Comparison of ENCODE assay signal across 11 cellular contexts in genomic region chr12:106682594-106683234, GRCh38.
DNase-seq lines count a peak whose midpoint lies in the region; ATAC-seq, FAIRE-seq and TF ChIP-seq lines count a peak whose summit lies in the region.
"Had no signal": no experiment of that assay in that cellular context is flagged by ENCODE, and none has a peak within 500 bp of the region (broad histone marks: within the 10 kb centered on the region; RNA-seq: fewer than 3 reads in every experiment).

No MANE protein-coding gene starts in this region.

- no peak overlapping the region for H3K4me3 ChIP-seq in adrenal gland
- no peak overlapping the region for H3K4me3 ChIP-seq in kidney (ENCODE audit: low read length in 2 of 2)
- H3K4me3 ChIP-seq: testis had no signal

- DNase-seq in AML-193 (lab: John Stamatoyannopoulos, UW), result peak; percentile 29 to 38
- peak; percentile 5 for DNase-seq in HCEC 1CT
- no peak for DNase-seq in adrenal gland
- no peak for DNase-seq in kidney
- DNase-seq in GF-D8 (lab: John Stamatoyannopoulos, UW), result no peak
- no peak for DNase-seq in pons (ENCODE audit: low spot score)
- DNase-seq in NCI-H1048 (lab: John Stamatoyannopoulos, UW), result no peak
- DNase-seq: activated gamma-delta T cell, DMS153, testis had no signal

- H3K9ac ChIP-seq in kidney (ENCODE audit: low read length in 2 of 2), result no peak overlapping the region

- no peak for TF ChIP-seq POLR2A in adrenal gland (IDR thresholded peaks at IDR 0.05)

- no peaks in the 10 kb centered on the region for H3K9me3 ChIP-seq in adrenal gland (replicated peaks in 1 of 3)
- H3K9me3 ChIP-seq in kidney (ENCODE audit: control insufficient read depth in 1 of 2, low read length in 2 of 2), result no peaks in the 10 kb centered on the region
- H3K9me3 ChIP-seq: testis had no signal

- no peak overlapping the region for H3K27ac ChIP-seq in adrenal gland
- no peak overlapping the region for H3K27ac ChIP-seq in kidney (ENCODE audit: low read depth in 2 of 2, low read length in 2 of 2)
- H3K27ac ChIP-seq: testis had no signal

- no peaks in the 10 kb centered on the region for H3K4me1 ChIP-seq in adrenal gland (replicated peaks in 1 of 2)
- H3K4me1 ChIP-seq in kidney (ENCODE audit: control insufficient read depth in 1 of 2, insufficient read depth in 1 of 2, low read depth in 1 of 2, low read length in 2 of 2), result no peaks in the 10 kb centered on the region
- H3K4me1 ChIP-seq: testis had no signal

- 51 to 64% (median 57%) methylated on average over 4 of the region's 4 CpGs for WGBS in adrenal gland, 4 donors

- FAIRE-seq in kidney (lab: Jason Lieb, UNC), result no peak

- intact Hi-C loops in adrenal gland (cut with DNase I), result loop anchor here in 1 of 2 donors (10.0 kb wide), 1 partner anchor 242 kb away; no protein-coding TSS in a partner anchor
- intact Hi-C loops in kidney (cut with DNase I), result no loop called here

- TF ChIP-seq CTCF in adrenal gland (IDR thresholded peaks at IDR 0.05) (peak in 5 of 6 experiments; percentile 29 to 45 (median 41)), kidney (IDR thresholded peaks at IDR 0.05; ENCODE audit: borderline replicate concordance, extremely low read depth, insufficient read depth) (peak; percentile 29)

- no peaks in the 10 kb centered on the region for H3K27me3 ChIP-seq in adrenal gland
- H3K27me3 ChIP-seq: testis had no signal

- no peak for ATAC-seq in HG03280 (IDR thresholded peaks at IDR 0.05; ENCODE audit: unreplicated experiment)

- H3K36me3 ChIP-seq in adrenal gland (replicated peaks in 1 of 2), result no peaks in the 10 kb centered on the region
- no peaks in the 10 kb centered on the region for H3K36me3 ChIP-seq in kidney (ENCODE audit: control insufficient read depth in 1 of 2, insufficient read depth in 2 of 2, low read length in 2 of 2)

Comparison
In these comparisons a context has a peak if more than half of its experiments do, and no peak if none do; other contexts are left out.
1. DNase-seq: peak in AML-193 (2 of 2) and HCEC 1CT (single experiment); none in adrenal gland (0 of 7), kidney (single experiment), GF-D8 (single experiment), pons (single experiment) and NCI-H1048 (single experiment).